20 cellular contexts compared by ENCODE assay signal in the genomic region with DNA sequence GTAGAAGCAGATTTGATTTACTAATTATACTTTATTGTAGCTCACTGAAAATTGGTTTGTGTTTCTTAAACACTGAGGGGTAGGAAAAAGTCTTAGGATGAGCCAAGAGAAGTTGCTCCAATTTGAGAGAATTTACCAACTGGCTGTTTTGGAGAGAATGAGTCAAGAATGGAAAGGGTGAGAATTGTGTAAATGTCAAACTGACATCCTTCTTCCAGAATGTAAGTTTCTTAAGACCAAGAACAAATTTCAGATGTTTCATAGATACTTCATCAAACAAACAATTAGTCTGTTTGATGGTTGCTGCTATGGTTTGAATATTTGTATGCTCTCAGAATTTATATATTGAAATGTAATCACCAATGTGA.
A peak's percentile ranks its signal among the peaks of the same experiment; 100 is the strongest.
DNase-seq lines count a peak whose midpoint lies in the region; ATAC-seq, FAIRE-seq and TF ChIP-seq lines count a peak whose summit lies in the region.
"Had no signal": no experiment of that assay in that cellular context is flagged by ENCODE, and none has a peak within 500 bp of the region (broad histone marks: within the 10 kb centered on the region; RNA-seq: fewer than 3 reads in every experiment).

No MANE protein-coding gene starts in this region.

- intact Hi-C loops in gastrocnemius medialis (cut with DNase I; ENCODE audit: low total_unique reads) = no loop called here
- intact Hi-C loops in sigmoid colon (cut with DNase I) = no loop called here

- H3K79me2 ChIP-seq in astrocyte (ENCODE audit: insufficient read depth, low read length) = no peaks in the 10 kb centered on the region

- no peaks in the 10 kb centered on the region for H3K27me3 ChIP-seq in astrocyte (ENCODE audit: insufficient read depth, low read length)
- no peaks in the 10 kb centered on the region for H3K27me3 ChIP-seq in foreskin keratinocyte
- H3K27me3 ChIP-seq in gastrocnemius medialis = no peaks in the 10 kb centered on the region
- H3K27me3 ChIP-seq in sigmoid colon = no peaks in the 10 kb centered on the region

- peak overlapping the region; percentile 6 for H3K27ac Mint-ChIP-seq in activated T-cell treated with anti-CD3 and anti-CD28 coated beads, Interleukin-2, amount 50 U/mL, for 72 hours
- H3K27ac Mint-ChIP-seq in activated T-cell treated with anti-CD3 and anti-CD28 coated beads, Interleukin-2, amount 50 U/mL, for 24 hours = no peak overlapping the region
- peak overlapping the region; percentile 44 for H3K27ac Mint-ChIP-seq in astrocyte (ENCODE audit: unreplicated experiment)
- H3K27ac Mint-ChIP-seq: activated naive CD8-positive, alpha-beta T cell treated with anti-CD3 and anti-CD28 coated beads, Interleukin-2, amount 50 U/mL, for 24 hours; endodermal cell; stimulated activated effector memory CD8-positive, alpha-beta T cell treated with anti-CD3 and anti-CD28 coated beads, Interleukin-12 subunit alpha, Interleukin-12 subunit beta, amount 100 ng/mL, for 72 hours had no signal

- no peaks in the 10 kb centered on the region for H3K4me1 Mint-ChIP-seq in activated T-cell treated with anti-CD3 and anti-CD28 coated beads, Interleukin-2, amount 50 U/mL, for 72 hours (ENCODE audit: low read depth)
- no peaks in the 10 kb centered on the region for H3K4me1 Mint-ChIP-seq in activated T-cell treated with anti-CD3 and anti-CD28 coated beads, Interleukin-2, amount 50 U/mL, for 24 hours (ENCODE audit: low read depth)
- peaks cover 30% of the 10 kb centered on the region for H3K4me1 Mint-ChIP-seq in astrocyte (ENCODE audit: low read depth, unreplicated experiment)
- H3K4me1 Mint-ChIP-seq: activated naive CD8-positive, alpha-beta T cell treated with anti-CD3 and anti-CD28 coated beads, Interleukin-2, amount 50 U/mL, for 24 hours; stimulated activated effector memory CD8-positive, alpha-beta T cell treated with anti-CD3 and anti-CD28 coated beads, Interleukin-12 subunit alpha, Interleukin-12 subunit beta, amount 100 ng/mL, for 72 hours had no signal

- no peak for FAIRE-seq in astrocyte (lab: Jason Lieb, UNC)
- no peak for FAIRE-seq in HTR-8/SVneo (lab: Jason Lieb, UNC)
- FAIRE-seq: A204.1, GM12891, islet of Langerhans had no signal

- H3K4me1 ChIP-seq in astrocyte (ENCODE audit: insufficient read depth, low read length) (peaks cover 6% of the 10 kb centered on the region), foreskin keratinocyte (no peaks in the 10 kb centered on the region), gastrocnemius medialis (no peaks in the 10 kb centered on the region), sigmoid colon (no peaks in the 10 kb centered on the region)
- H3K4me1 ChIP-seq: heart left ventricle, psoas muscle had no signal

- TF ChIP-seq EP300 in sigmoid colon (IDR thresholded peaks at IDR 0.05) = no peak

- TF ChIP-seq CTCF in astrocyte (IDR thresholded peaks at IDR 0.05; ENCODE audit: insufficient read depth, low read depth, low read length) (no peak), foreskin keratinocyte (conservative IDR thresholded peaks at IDR 0.05) (no peak), gastrocnemius medialis (IDR thresholded peaks at IDR 0.05 in 4 of 5, conservative IDR thresholded peaks at IDR 0.05 in 1 of 5) (no peak), sigmoid colon (IDR thresholded peaks at IDR 0.05) (no peak)

- no peak overlapping the region for H2AFZ ChIP-seq in astrocyte (ENCODE audit: low read depth, low read length)

- TF ChIP-seq POLR2A in gastrocnemius medialis (IDR thresholded peaks at IDR 0.05) (no peak), sigmoid colon (IDR thresholded peaks at IDR 0.05) (no peak)

- H3K36me3 ChIP-seq in astrocyte (ENCODE audit: insufficient read depth, low read length) (no peaks in the 10 kb centered on the region), gastrocnemius medialis (no peaks in the 10 kb centered on the region), sigmoid colon (peaks cover 0 to 17% (median 0%) of the 10 kb centered on the region in 4 donors)

- no peaks in the 10 kb centered on the region for H3K36me3 Mint-ChIP-seq in activated T-cell treated with anti-CD3 and anti-CD28 coated beads, Interleukin-2, amount 50 U/mL, for 72 hours (ENCODE audit: insufficient read depth in 2 of 2)
- no peaks in the 10 kb centered on the region for H3K36me3 Mint-ChIP-seq in activated T-cell treated with anti-CD3 and anti-CD28 coated beads, Interleukin-2, amount 50 U/mL, for 24 hours (ENCODE audit: low read depth)
- H3K36me3 Mint-ChIP-seq in astrocyte (ENCODE audit: low read depth, unreplicated experiment) = peaks cover 1% of the 10 kb centered on the region
- H3K36me3 Mint-ChIP-seq: stimulated activated effector memory CD8-positive, alpha-beta T cell treated with anti-CD3 and anti-CD28 coated beads, Interleukin-12 subunit alpha, Interleukin-12 subunit beta, amount 100 ng/mL, for 72 hours had no signal

- in situ Hi-C loops in gastrocnemius medialis (cut with MboI; ENCODE audit: low sequenced_read_pairs in 4 of 4) = loop anchor here in 1 of 4 donors (25.0 kb wide), 1 partner anchor 143 kb away; a partner anchor contains a TSS

- H3K4me3 ChIP-seq in astrocyte (ENCODE audit: insufficient read depth, low read depth, low read length) (no peak overlapping the region), gastrocnemius medialis (no peak overlapping the region), sigmoid colon (no peak overlapping the region)
- H3K4me3 ChIP-seq: heart left ventricle, psoas muscle had no signal

- H3K27ac ChIP-seq in astrocyte (ENCODE audit: low read depth, low read length) = no peak overlapping the region
- no peak overlapping the region for H3K27ac ChIP-seq in foreskin keratinocyte
- H3K27ac ChIP-seq in gastrocnemius medialis = no peak overlapping the region
- no peak overlapping the region for H3K27ac ChIP-seq in sigmoid colon
- H3K27ac ChIP-seq: heart left ventricle, psoas muscle had no signal

- H3K9me3 Mint-ChIP-seq in activated T-cell treated with anti-CD3 and anti-CD28 coated beads, Interleukin-2, amount 50 U/mL, for 72 hours = peaks cover 5 to 6% of the 10 kb centered on the region in 2 donors
- peaks cover 4% of the 10 kb centered on the region for H3K9me3 Mint-ChIP-seq in activated T-cell treated with anti-CD3 and anti-CD28 coated beads, Interleukin-2, amount 50 U/mL, for 24 hours
- peaks cover 13% of the 10 kb centered on the region for H3K9me3 Mint-ChIP-seq in astrocyte (ENCODE audit: unreplicated experiment)

- H3K9ac ChIP-seq in astrocyte (ENCODE audit: low read length) = no peak overlapping the region

- H3K9me3 ChIP-seq in astrocyte (ENCODE audit: insufficient read depth, low read depth, low read length) = peaks cover 3% of the 10 kb centered on the region
- H3K9me3 ChIP-seq in gastrocnemius medialis = no peaks in the 10 kb centered on the region
- H3K9me3 ChIP-seq in sigmoid colon = peaks cover 0 to 4% (median 0%) of the 10 kb centered on the region in 4 donors
- H3K9me3 ChIP-seq: psoas muscle had no signal

- no peak for ATAC-seq in activated T-cell treated with anti-CD3 and anti-CD28 coated beads, Interleukin-2, amount 50 U/mL, for 72 hours (replicated peaks in 1 of 2)
- no peak for ATAC-seq in foreskin keratinocyte
- no peak for ATAC-seq in gastrocnemius medialis
- ATAC-seq: activated naive CD8-positive, alpha-beta T cell treated with anti-CD3 and anti-CD28 coated beads, Interleukin-2, amount 50 U/mL, for 24 hours; heart left ventricle; psoas muscle; Right ventricle myocardium inferior; stimulated activated effector memory CD8-positive, alpha-beta T cell treated with anti-CD3 and anti-CD28 coated beads, Interleukin-12 subunit alpha, Interleukin-12 subunit beta, amount 100 ng/mL, for 72 hours had no signal

- no peak for DNase-seq in activated T-cell treated with anti-CD3 and anti-CD28 coated beads, Interleukin-2, amount 50 U/mL, for 72 hours
- no peak for DNase-seq in activated T-cell treated with anti-CD3 and anti-CD28 coated beads, Interleukin-2, amount 50 U/mL, for 24 hours
- DNase-seq in astrocyte (ENCODE audit: low read depth) (peak; percentile 60), foreskin keratinocyte (peak; percentile 37 to 56), gastrocnemius medialis (no peak), sigmoid colon (no peak), HTR-8/SVneo (ENCODE audit: insufficient read length, low spot score) (no peak), NCI-H1092 treated with DMSO at 0.1 percent for 48 hours (lab: John Stamatoyannopoulos, UW) (no peak)
- DNase-seq: activated naive CD8-positive, alpha-beta T cell treated with anti-CD3 and anti-CD28 coated beads, Interleukin-2, amount 50 U/mL, for 24 hours; cerebellar nuclear complex; endodermal cell; heart left ventricle; NCI-H2029; psoas muscle had no signal

- no peak overlapping the region for H3K4me3 Mint-ChIP-seq in activated T-cell treated with anti-CD3 and anti-CD28 coated beads, Interleukin-2, amount 50 U/mL, for 72 hours
- H3K4me3 Mint-ChIP-seq in activated T-cell treated with anti-CD3 and anti-CD28 coated beads, Interleukin-2, amount 50 U/mL, for 24 hours = no peak overlapping the region
- no peak overlapping the region for H3K4me3 Mint-ChIP-seq in astrocyte (ENCODE audit: unreplicated experiment)
- H3K4me3 Mint-ChIP-seq: activated naive CD8-positive, alpha-beta T cell treated with anti-CD3 and anti-CD28 coated beads, Interleukin-2, amount 50 U/mL, for 24 hours; endodermal cell; nephron; stimulated activated effector memory CD8-positive, alpha-beta T cell treated with anti-CD3 and anti-CD28 coated beads, Interleukin-12 subunit alpha, Interleukin-12 subunit beta, amount 100 ng/mL, for 72 hours had no signal

- H3K27me3 Mint-ChIP-seq in activated T-cell treated with anti-CD3 and anti-CD28 coated beads, Interleukin-2, amount 50 U/mL, for 72 hours (ENCODE audit: low read depth) = no peaks in the 10 kb centered on the region
- no peaks in the 10 kb centered on the region for H3K27me3 Mint-ChIP-seq in activated T-cell treated with anti-CD3 and anti-CD28 coated beads, Interleukin-2, amount 50 U/mL, for 24 hours
- H3K27me3 Mint-ChIP-seq in astrocyte (ENCODE audit: low read depth, unreplicated experiment) = no peaks in the 10 kb centered on the region

- H3K4me2 ChIP-seq in astrocyte (ENCODE audit: low read length) = no peak overlapping the region

- no peaks in the 10 kb centered on the region for H4K20me1 ChIP-seq in astrocyte (ENCODE audit: insufficient read depth, low read length)

Comparison
In these comparisons a context has a peak if more than half of its experiments do, and no peak if none do; other contexts are left out.
1. DNase-seq: peak in astrocyte (single experiment) and foreskin keratinocyte (2 of 2); none in activated T-cell treated with anti-CD3 and anti-CD28 coated beads, Interleukin-2, amount 50 U/mL, for 72 hours (0 of 2), activated T-cell treated with anti-CD3 and anti-CD28 coated beads, Interleukin-2, amount 50 U/mL, for 24 hours (single experiment), gastrocnemius medialis (0 of 2), sigmoid colon (single experiment), HTR-8/SVneo (single experiment) and NCI-H1092 treated with DMSO at 0.1 percent for 48 hours (single experiment).